ENCODE assay signal across 7 cellular contexts in the genomic region with DNA sequence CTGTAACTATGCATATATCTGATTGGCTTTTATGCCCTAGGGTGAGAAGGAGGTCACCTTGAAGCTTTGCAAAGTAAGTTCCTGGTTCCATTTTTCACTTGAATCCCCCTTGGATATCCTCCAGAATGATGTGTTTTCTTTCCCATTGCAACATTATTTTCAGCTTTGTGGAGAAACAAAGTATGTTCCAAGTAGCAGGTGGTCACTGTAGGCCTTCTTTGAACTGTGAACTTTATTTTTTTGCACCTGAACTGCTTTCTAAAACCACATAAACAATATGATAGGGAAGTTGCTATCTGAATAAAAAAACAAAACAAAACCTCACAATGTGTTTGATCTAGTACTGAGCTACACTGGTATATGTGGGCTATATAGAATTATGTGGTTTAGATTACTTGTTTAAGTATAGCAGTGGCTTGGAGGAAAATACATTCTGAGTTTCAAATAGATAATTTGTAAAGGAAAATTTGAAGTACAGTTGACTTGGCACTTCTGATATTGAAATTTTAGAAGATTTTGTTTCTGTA. TPM values are rescaled to one million over a fixed set of nuclear protein-coding genes. Genes with fewer than 3 reads are reported as not detected.
DNase-seq lines count a peak whose midpoint lies in the region; ATAC-seq, FAIRE-seq and TF ChIP-seq lines count a peak whose summit lies in the region.
"Not testable (repeated sequence)": the region's sequence is repeated elsewhere in the genome, so short reads cannot be mapped to it uniquely, and the experiment has no call there.

No MANE protein-coding gene starts in this region.

- in situ Hi-C loops in GM12878 (cut with MboI): not testable (repeated sequence)

- not testable (repeated sequence) for H3K27ac ChIP-seq in A549; GM12878 (ENCODE audit: control insufficient read depth, insufficient read depth)
- H3K27ac ChIP-seq in cardiac muscle cell (peak overlapping the region; percentile 79), pancreas (peak overlapping the region in 1 of 4 donors; percentile 18)

- not testable (repeated sequence) for H3K4me1 ChIP-seq in A549; GM12878 (ENCODE audit: control insufficient read depth, insufficient read depth, low read length); pancreas
- peaks cover 18% of the 10 kb centered on the region for H3K4me1 ChIP-seq in cardiac muscle cell (ENCODE audit: low read depth)

- BruUV-seq in GM12878 (replicated peaks; lab: Mats Ljungman, UMichigan): TSS peak; percentile 23

- H3K9ac ChIP-seq in GM12878 (ENCODE audit: control insufficient read depth, insufficient read depth, low read length): not testable (repeated sequence)

- not testable (repeated sequence) for H3K36me3 ChIP-seq in GM12878 (ENCODE audit: control insufficient read depth in 2 of 2, insufficient read depth in 2 of 2, low read length in 1 of 2); cardiac muscle cell; pancreas

- H3K27ac Mint-ChIP-seq in T-helper 17 cell: not testable (repeated sequence)

- not testable (repeated sequence) for H3K36me3 Mint-ChIP-seq in T-helper 17 cell (ENCODE audit: low read depth)

- TF ChIP-seq CTCF in A549 (IDR thresholded peaks at IDR 0.05); GM12878 (IDR thresholded peaks at IDR 0.05 in 2 of 3, conservative IDR thresholded peaks at IDR 0.05 in 1 of 3; ENCODE audit: control insufficient read depth in 2 of 3, extremely low read depth in 1 of 3, insufficient read depth in 1 of 3, low read depth in 3 of 3, low read length in 3 of 3); cardiac muscle cell (IDR thresholded peaks at IDR 0.05; ENCODE audit: low read depth, low read length); pancreas (IDR thresholded peaks at IDR 0.05): not testable (repeated sequence)

- CTCF ChIA-PET in A549 (lab: Yijun Ruan, JAX); GM12878 (lab: Yijun Ruan, JAX): not testable (repeated sequence)

- POLR2A ChIA-PET in A549 (lab: Yijun Ruan, JAX); GM12878 (lab: Charles Lee): not testable (repeated sequence)

- H3K9me3 ChIP-seq in A549; T-helper 17 cell (ENCODE audit: control insufficient read depth, low read length, poor library complexity, severe bottlenecking); GM12878 (replicated peaks; ENCODE audit: control insufficient read depth, insufficient read depth, low read length); cardiac muscle cell (ENCODE audit: low read depth); pancreas: not testable (repeated sequence)

- H3K4me3 Mint-ChIP-seq in T-helper 17 cell: not testable (repeated sequence)

- peak; percentile 94 for FAIRE-seq in A549 (lab: Jason Lieb, UNC)
- FAIRE-seq in GM19239 (lab: Jason Lieb, UNC): peak; percentile 76
- not testable (repeated sequence) for FAIRE-seq in GM12878 (lab: Jason Lieb, UNC); pancreas (lab: Jason Lieb, UNC)

- not testable (repeated sequence) for H3K79me2 ChIP-seq in GM12878 (ENCODE audit: control insufficient read depth, insufficient read depth, low read length)

- SMC1A ChIA-PET in GM12878 (lab: Charles Lee; ENCODE audit: uncharacterized antibody, unreplicated experiment): not testable (repeated sequence)

- not testable (repeated sequence) for H4K20me1 ChIP-seq in GM12878 (ENCODE audit: control insufficient read depth, insufficient read depth)

- not testable (repeated sequence) for H3K27me3 Mint-ChIP-seq in T-helper 17 cell

- not testable (repeated sequence) for DNase-seq in A549 (ENCODE audit: low read depth in 1 of 2, low spot score in 1 of 2); GM19239 (ENCODE audit: insufficient read length, low spot score); T-helper 17 cell; GM12878 (ENCODE audit: low read depth, low spot score); left lobe of liver (ENCODE audit: low spot score); pancreas
- DNase-seq in cardiac muscle cell (ENCODE audit: low read depth in 1 of 2, low spot score in 1 of 2): peak in 1 of 2 donors; percentile 11

- H3K4me1 Mint-ChIP-seq in T-helper 17 cell: peaks cover 15% of the 10 kb centered on the region

- H3K27me3 ChIP-seq in GM12878 (replicated peaks in 1 of 2; ENCODE audit: control insufficient read depth in 2 of 2, insufficient read depth in 2 of 2, low read length in 1 of 2); cardiac muscle cell; pancreas: not testable (repeated sequence)

- not testable (repeated sequence) for TF ChIP-seq POLR2A in A549 (IDR thresholded peaks at IDR 0.05; ENCODE audit: low read length); GM12878 (IDR thresholded peaks at IDR 0.05; ENCODE audit: low read depth, low read length)

- RAD21 ChIA-PET in GM12878 (lab: Charles Lee; ENCODE audit: unreplicated experiment): not testable (repeated sequence)

- H3K4me2 ChIP-seq in A549; GM12878 (ENCODE audit: control insufficient read depth, insufficient read depth): not testable (repeated sequence)

- not testable (repeated sequence) for H2AFZ ChIP-seq in GM12878 (ENCODE audit: control insufficient read depth, low read depth, low read length)

- H3K4me3 ChIP-seq in A549, GM12878, cardiac muscle cell, pancreas: not testable (repeated sequence)

- ATAC-seq in A549, GM12878: not testable (repeated sequence)
- ATAC-seq in T-helper 17 cell (peak; percentile 62), left lobe of liver (peak; percentile 53), pancreas (peak in 3 of 4 donors; percentile 27 to 54 (median 34))

- not testable (repeated sequence) for TF ChIP-seq EP300 in A549 (IDR thresholded peaks at IDR 0.05); GM12878 (IDR thresholded peaks at IDR 0.05; ENCODE audit: borderline replicate concordance in 1 of 2, control insufficient read depth in 1 of 2, low read depth in 2 of 2, low read length in 2 of 2)

- intact Hi-C loops in GM12878 (cut with micrococcal nuclease; ENCODE audit: unreplicated experiment); pancreas (cut with DNase I): not testable (repeated sequence)

- TF ChIP-seq RAD21 in A549 (conservative IDR thresholded peaks at IDR 0.05 in 1 of 2, IDR thresholded peaks at IDR 0.05 in 1 of 2); GM12878 (IDR thresholded peaks at IDR 0.05; ENCODE audit: insufficient read depth, low read depth, low read length): not testable (repeated sequence)

RNA-seq across cellular contexts. Expression of a gene that starts 29.7 kb away (rescaled TPM):
- polyA plus RNA-seq in A549 (2011; rRNA removed) (141 and 169 TPM in 2 replicates), A549 (2017; fragmentation: RNase III; extraction: RNeasy Plus Mini Kit Qiagen cat#74134 plus additional on column Dnase treatment) (99.2 to 104 TPM (median 100 TPM) in 3 replicates), GM12878 (2011; rRNA removed) (214 and 300 TPM in 2 replicates), GM12878 (2014; fragmentation: Illumina TruSeq; extraction: Trizol) (75.2 and 81.3 TPM in 2 replicates), GM12878 (2014; fragmentation: Nextera tagmentation; extraction: Ambion mirVana) (10 to 100 TPM; 25.8 to 29.3 TPM), GM12878 (2014; rRNA removed) (72.4 and 72.7 TPM in 2 replicates), GM12878 (2016; fragmentation: Nextera tagmentation; extraction: Ambion mirVana) (10 to 100 TPM; 60.4 to 68.7 TPM), cardiac muscle cell (123 and 153 TPM in 2 replicates), pancreas (10 to 100 TPM; 31.9 to 35.6 TPM)
- 36.5 and 40.8 TPM in 2 replicates for polyA plus RNA-seq in A549 (2012; cell fraction: cytosol; rRNA removed)
- 77.1 and 108 TPM in 2 replicates for polyA plus RNA-seq in A549 (2012; cell fraction: nucleus; rRNA removed)
- 85.0 and 98.2 TPM in 2 replicates for polyA minus RNA-seq in A549 (2011; rRNA and poly(A)+ RNA removed)
- total RNA-seq in T-helper 17 cell (100 to 1,000 TPM in 1 of 2 donors, 10 to 100 TPM in 1; 88.3 to 100 TPM), GM12878 (2014; rRNA removed) (37.4 and 50.4 TPM in 2 replicates), GM12878 (2014; rRNA removed; fragmentation: Illumina TruSeq; extraction: Trizol) (57.5 and 58.1 TPM in 2 replicates), GM12878 (2021) (69.9 and 75.7 TPM in 2 replicates), cardiac muscle cell (55.8 and 75.0 TPM in 2 replicates), left lobe of liver (46.6 TPM), pancreas (10 to 100 TPM; 32.3 to 72.3 (median 49.7) TPM)
- 653 and 692 TPM in 2 replicates for total RNA-seq in GM12878 (2013; cell fraction: nucleolus; rRNA removed)
- polyA plus RNA-seq in GM12878 (2011; ENCODE audit: low read depth): 55.0 TPM
- 44.5 and 67.9 TPM in 2 replicates for polyA plus RNA-seq in GM12878 (2011; cell fraction: cytosol; rRNA removed)
- polyA plus RNA-seq in GM12878 (2011; cell fraction: nucleus; rRNA removed): 442 and 464 TPM in 2 replicates
- polyA plus RNA-seq in GM12878 (2012): 79.2 and 95.2 TPM in 2 replicates
- 161 and 211 TPM in 2 replicates for polyA minus RNA-seq in GM12878 (2011; rRNA and poly(A)+ RNA removed)
- 56.5 and 61.1 TPM in 2 replicates for polyA minus RNA-seq in GM12878 (2011; cell fraction: cytosol; rRNA and poly(A)+ RNA removed)
- 127 and 186 TPM in 2 replicates for polyA minus RNA-seq in GM12878 (2011; cell fraction: nucleus; rRNA and poly(A)+ RNA removed)
